2 cellular contexts compared by ENCODE assay signal in the genomic region with DNA sequence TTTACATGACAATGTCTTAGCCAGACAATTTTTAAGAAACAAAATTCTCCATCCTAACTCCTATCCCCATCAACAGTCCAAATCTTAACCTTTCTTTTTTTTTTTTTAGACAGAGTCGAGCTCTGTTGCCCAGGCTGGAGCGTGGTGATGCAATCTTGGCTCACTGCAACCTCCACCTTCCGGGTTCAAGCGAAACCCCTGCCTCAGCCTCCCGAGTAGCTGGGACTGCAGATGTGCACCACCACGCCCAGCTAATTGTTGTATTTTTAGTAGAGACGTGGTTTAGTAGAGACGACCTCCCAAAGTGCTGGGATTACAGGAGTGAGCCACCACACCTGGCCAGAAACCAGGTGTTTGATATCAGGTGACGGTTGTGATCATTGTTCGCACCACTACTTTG.
TF ChIP-seq lines count a peak whose summit lies in the region.

No MANE protein-coding gene starts in this region.

TF ChIP-seq in SK-N-SH, 30 proteins besides CTCF, POLR2A, EP300 and RAD21 (continued from another document):
- TF ChIP-seq, protein P1, sequence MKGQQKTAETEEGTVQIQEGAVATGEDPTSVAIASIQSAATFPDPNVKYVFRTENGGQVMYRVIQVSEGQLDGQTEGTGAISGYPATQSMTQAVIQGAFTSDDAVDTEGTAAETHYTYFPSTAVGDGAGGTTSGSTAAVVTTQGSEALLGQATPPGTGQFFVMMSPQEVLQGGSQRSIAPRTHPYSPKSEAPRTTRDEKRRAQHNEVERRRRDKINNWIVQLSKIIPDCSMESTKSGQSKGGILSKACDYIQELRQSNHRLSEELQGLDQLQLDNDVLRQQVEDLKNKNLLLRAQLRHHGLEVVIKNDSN (IDR thresholded peaks at IDR 0.05; ENCODE audit: borderline replicate concordance, low read depth), result no peak
TF ChIP-seq in SK-N-SH: peak in this region for 0.

TF ChIP-seq in SK-N-SH treated with all-trans-retinoic acid at 6 μM for 48 hours, 23 proteins besides CTCF, POLR2A, EP300 and RAD21:
- TF ChIP-seq, protein P2, sequence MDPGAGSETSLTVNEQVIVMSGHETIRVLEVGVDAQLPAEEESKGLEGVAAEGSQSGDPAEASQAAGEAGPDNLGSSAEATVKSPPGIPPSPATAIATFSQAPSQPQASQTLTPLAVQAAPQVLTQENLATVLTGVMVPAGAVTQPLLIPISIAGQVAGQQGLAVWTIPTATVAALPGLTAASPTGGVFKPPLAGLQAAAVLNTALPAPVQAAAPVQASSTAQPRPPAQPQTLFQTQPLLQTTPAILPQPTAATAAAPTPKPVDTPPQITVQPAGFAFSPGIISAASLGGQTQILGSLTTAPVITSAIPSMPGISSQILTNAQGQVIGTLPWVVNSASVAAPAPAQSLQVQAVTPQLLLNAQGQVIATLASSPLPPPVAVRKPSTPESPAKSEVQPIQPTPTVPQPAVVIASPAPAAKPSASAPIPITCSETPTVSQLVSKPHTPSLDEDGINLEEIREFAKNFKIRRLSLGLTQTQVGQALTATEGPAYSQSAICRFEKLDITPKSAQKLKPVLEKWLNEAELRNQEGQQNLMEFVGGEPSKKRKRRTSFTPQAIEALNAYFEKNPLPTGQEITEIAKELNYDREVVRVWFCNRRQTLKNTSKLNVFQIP (CRISPR knock-in tag; IDR thresholded peaks at IDR 0.05; ENCODE audit: borderline replicate concordance, low read depth), result no peak
- TF ChIP-seq, protein P3, sequence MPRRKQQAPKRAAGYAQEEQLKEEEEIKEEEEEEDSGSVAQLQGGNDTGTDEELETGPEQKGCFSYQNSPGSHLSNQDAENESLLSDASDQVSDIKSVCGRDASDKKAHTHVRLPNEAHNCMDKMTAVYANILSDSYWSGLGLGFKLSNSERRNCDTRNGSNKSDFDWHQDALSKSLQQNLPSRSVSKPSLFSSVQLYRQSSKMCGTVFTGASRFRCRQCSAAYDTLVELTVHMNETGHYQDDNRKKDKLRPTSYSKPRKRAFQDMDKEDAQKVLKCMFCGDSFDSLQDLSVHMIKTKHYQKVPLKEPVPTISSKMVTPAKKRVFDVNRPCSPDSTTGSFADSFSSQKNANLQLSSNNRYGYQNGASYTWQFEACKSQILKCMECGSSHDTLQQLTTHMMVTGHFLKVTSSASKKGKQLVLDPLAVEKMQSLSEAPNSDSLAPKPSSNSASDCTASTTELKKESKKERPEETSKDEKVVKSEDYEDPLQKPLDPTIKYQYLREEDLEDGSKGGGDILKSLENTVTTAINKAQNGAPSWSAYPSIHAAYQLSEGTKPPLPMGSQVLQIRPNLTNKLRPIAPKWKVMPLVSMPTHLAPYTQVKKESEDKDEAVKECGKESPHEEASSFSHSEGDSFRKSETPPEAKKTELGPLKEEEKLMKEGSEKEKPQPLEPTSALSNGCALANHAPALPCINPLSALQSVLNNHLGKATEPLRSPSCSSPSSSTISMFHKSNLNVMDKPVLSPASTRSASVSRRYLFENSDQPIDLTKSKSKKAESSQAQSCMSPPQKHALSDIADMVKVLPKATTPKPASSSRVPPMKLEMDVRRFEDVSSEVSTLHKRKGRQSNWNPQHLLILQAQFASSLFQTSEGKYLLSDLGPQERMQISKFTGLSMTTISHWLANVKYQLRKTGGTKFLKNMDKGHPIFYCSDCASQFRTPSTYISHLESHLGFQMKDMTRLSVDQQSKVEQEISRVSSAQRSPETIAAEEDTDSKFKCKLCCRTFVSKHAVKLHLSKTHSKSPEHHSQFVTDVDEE (CRISPR knock-in tag; IDR thresholded peaks at IDR 0.05), result no peak
- TF ChIP-seq ZFP30 (CRISPR knock-in tag; IDR thresholded peaks at IDR 0.05) (no peak), ZNF8 (CRISPR knock-in tag; IDR thresholded peaks at IDR 0.05) (no peak), GLIS3 (CRISPR knock-in tag; IDR thresholded peaks at IDR 0.05) (no peak), PPARA (CRISPR knock-in tag; IDR thresholded peaks at IDR 0.05; ENCODE audit: borderline replicate concordance) (no peak), OSR1 (CRISPR knock-in tag; IDR thresholded peaks at IDR 0.05) (no peak), ISL1 (CRISPR knock-in tag; IDR thresholded peaks at IDR 0.05) (no peak), ZC3H10 (CRISPR knock-in tag; IDR thresholded peaks at IDR 0.05) (no peak), BACH2 (CRISPR knock-in tag; IDR thresholded peaks at IDR 0.05; ENCODE audit: borderline replicate concordance) (no peak)
- TF ChIP-seq, protein P4, sequence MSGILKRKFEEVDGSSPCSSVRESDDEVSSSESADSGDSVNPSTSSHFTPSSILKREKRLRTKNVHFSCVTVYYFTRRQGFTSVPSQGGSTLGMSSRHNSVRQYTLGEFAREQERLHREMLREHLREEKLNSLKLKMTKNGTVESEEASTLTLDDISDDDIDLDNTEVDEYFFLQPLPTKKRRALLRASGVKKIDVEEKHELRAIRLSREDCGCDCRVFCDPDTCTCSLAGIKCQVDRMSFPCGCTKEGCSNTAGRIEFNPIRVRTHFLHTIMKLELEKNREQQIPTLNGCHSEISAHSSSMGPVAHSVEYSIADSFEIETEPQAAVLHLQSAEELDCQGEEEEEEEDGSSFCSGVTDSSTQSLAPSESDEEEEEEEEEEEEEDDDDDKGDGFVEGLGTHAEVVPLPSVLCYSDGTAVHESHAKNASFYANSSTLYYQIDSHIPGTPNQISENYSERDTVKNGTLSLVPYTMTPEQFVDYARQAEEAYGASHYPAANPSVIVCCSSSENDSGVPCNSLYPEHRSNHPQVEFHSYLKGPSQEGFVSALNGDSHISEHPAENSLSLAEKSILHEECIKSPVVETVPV (CRISPR knock-in tag; IDR thresholded peaks at IDR 0.05), result no peak
- TF ChIP-seq, protein P5, sequence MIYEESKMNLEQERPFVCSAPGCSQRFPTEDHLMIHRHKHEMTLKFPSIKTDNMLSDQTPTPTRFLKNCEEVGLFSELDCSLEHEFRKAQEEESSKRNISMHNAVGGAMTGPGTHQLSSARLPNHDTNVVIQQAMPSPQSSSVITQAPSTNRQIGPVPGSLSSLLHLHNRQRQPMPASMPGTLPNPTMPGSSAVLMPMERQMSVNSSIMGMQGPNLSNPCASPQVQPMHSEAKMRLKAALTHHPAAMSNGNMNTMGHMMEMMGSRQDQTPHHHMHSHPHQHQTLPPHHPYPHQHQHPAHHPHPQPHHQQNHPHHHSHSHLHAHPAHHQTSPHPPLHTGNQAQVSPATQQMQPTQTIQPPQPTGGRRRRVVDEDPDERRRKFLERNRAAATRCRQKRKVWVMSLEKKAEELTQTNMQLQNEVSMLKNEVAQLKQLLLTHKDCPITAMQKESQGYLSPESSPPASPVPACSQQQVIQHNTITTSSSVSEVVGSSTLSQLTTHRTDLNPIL (CRISPR knock-in tag; IDR thresholded peaks at IDR 0.05; ENCODE audit: low read depth), result no peak
